Comparison of ENCODE assay signal across 10 cellular contexts in the genomic region with DNA sequence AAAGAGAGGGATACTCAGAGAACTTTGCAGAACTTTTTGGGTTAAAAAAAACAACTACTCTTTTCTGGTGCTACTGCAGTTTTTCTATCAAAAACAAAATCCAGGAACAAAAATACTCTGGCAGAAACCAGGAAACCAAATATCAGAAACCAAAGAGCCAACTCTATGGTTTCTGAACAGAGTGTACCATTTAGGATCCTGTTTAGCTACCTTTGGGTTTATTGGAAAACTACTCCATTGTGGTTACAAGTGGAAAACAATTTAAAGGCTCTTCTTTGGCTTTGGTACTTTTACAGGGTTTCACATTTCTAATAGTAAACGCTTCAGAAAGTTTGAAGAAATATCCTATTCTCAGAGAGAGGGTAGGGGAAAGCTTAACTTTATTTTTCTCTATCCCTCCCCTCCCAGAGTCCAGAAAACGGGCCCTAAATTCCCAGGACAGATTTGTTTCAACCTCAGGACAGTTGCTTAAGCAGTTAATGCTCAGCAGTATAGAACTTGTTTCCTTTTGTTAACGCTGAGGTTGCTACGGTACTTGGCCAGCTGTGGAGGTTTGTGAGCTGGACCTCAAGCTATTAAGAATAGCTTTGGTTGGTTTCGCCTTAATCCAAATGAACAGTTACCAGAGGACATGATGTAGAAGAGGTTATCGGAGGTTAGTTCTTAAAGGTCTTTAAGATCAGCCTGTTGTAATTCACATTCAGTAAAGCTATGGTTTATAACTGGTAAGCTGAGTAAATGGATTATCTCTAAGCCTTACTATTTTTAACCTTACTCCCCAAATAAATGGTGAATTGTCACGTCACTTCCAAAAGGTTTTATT. TPM values are rescaled to one million over a fixed set of nuclear protein-coding genes. Genes with fewer than 3 reads are reported as not detected.
DNase-seq lines count a peak whose midpoint lies in the region; ATAC-seq and TF ChIP-seq lines count a peak whose summit lies in the region.
"Had no signal": no experiment of that assay in that cellular context is flagged by ENCODE, and none has a peak within 500 bp of the region (broad histone marks: within the 10 kb centered on the region; RNA-seq: fewer than 3 reads in every experiment).

No MANE protein-coding gene starts in this region.

- DNase-seq in PC-9 (no peak), colonic mucosa (no peak), mucosa of descending colon (no peak), tibial artery (peak in 1 of 2 donors; percentile 21)
- no peak for DNase-seq in activated CD4-positive, alpha-beta T cell treated with anti-CD3 and anti-CD28 coated beads, Interleukin-2, amount 50 U/mL, for 48 hours
- DNase-seq: activated CD4-positive, alpha-beta memory T cell treated with anti-CD3 and anti-CD28 coated beads for 36 hours had no signal

- POLR2A ChIA-PET in PC-9 (lab: Charles Lee; ENCODE audit: unreplicated experiment): no interaction called here

- H3K27me3 ChIP-seq in PC-9 (ENCODE audit: insufficient read depth, low read depth) (no peaks in the 10 kb centered on the region), colonic mucosa (no peaks in the 10 kb centered on the region), tibial artery (no peaks in the 10 kb centered on the region)
- H3K27me3 ChIP-seq: SJSA1 had no signal

- H3K36me3 ChIP-seq in PC-9 (ENCODE audit: low read depth) (peaks cover 25% of the 10 kb centered on the region), colonic mucosa (no peaks in the 10 kb centered on the region), mucosa of descending colon (ENCODE audit: low read depth) (no peaks in the 10 kb centered on the region), tibial artery (peaks cover 0 to 7% (median 0%) of the 10 kb centered on the region in 3 donors)
- H3K36me3 ChIP-seq: SJSA1 had no signal

- peaks cover 100% of the 10 kb centered on the region for H3K79me2 ChIP-seq in PC-9 (ENCODE audit: low read depth)

- H4K20me1 ChIP-seq in PC-9 (ENCODE audit: insufficient read depth): peaks cover 89% of the 10 kb centered on the region

- H3K4me1 ChIP-seq in PC-9 (replicated peaks; ENCODE audit: insufficient read depth) (peaks cover 27% of the 10 kb centered on the region), colonic mucosa (peaks cover 5% of the 10 kb centered on the region), mucosa of descending colon (ENCODE audit: low read depth) (peaks cover 14% of the 10 kb centered on the region), tibial artery (peaks cover 0 to 92% (median 66%) of the 10 kb centered on the region in 4 donors)

- TF ChIP-seq CTCF in PC-9 (conservative IDR thresholded peaks at IDR 0.05) (no peak), colonic mucosa (IDR thresholded peaks at IDR 0.05) (no peak), mucosa of descending colon (IDR thresholded peaks at IDR 0.05) (no peak), tibial artery (IDR thresholded peaks at IDR 0.05) (no peak)

- H3K9ac ChIP-seq in colonic mucosa (ENCODE audit: low read depth in 2 of 2, low read length in 2 of 2): no peak overlapping the region

- H3K27ac ChIP-seq in PC-9: peak overlapping the region; percentile 20
- peak overlapping the region; percentile 6 for H3K27ac ChIP-seq in colonic mucosa
- peak overlapping the region; percentile 71 for H3K27ac ChIP-seq in tibial artery
- H3K27ac ChIP-seq: SJSA1 had no signal

- no peak overlapping the region for H2AFZ ChIP-seq in PC-9

- ATAC-seq in mucosa of descending colon (peak; percentile 31), GM19397 (IDR thresholded peaks at IDR 0.05; ENCODE audit: unreplicated experiment) (no peak), HG02973 (IDR thresholded peaks at IDR 0.05; ENCODE audit: unreplicated experiment) (no peak), HG03045 (IDR thresholded peaks at IDR 0.05; ENCODE audit: unreplicated experiment) (no peak)

- BruUV-seq in PC-9 (replicated peaks; lab: Mats Ljungman, UMichigan): no TSS peak

- H3K9me3 ChIP-seq in PC-9 (ENCODE audit: insufficient read depth, low read depth) (peaks cover 3% of the 10 kb centered on the region; the same call in 1 of the 2 replicates), colonic mucosa (no peaks in the 10 kb centered on the region), mucosa of descending colon (peaks cover 7% of the 10 kb centered on the region), tibial artery (peaks cover 0 to 8% (median 0%) of the 10 kb centered on the region in 3 donors)
- H3K9me3 ChIP-seq: SJSA1 had no signal

- H3K4me2 ChIP-seq in PC-9: 0 out of 2 replicates have a peak overlapping the region, but pooled peaks have one; percentile 4

- intact Hi-C loops in PC-9 (cut with micrococcal nuclease; ENCODE audit: unreplicated experiment): no loop called here
- intact Hi-C loops in colonic mucosa (cut with DNase I): no loop called here
- intact Hi-C loops in mucosa of descending colon (cut with DNase I, micrococcal nuclease): no loop called here
- intact Hi-C loops in tibial artery (cut with DNase I; ENCODE audit: low total_unique reads): loop anchor here (10.0 kb wide), 1 partner anchor 46 kb away; no protein-coding TSS in a partner anchor

- peaks cover 54% of the 10 kb centered on the region; the same call in 1 of the 2 replicates for H3F3A ChIP-seq in PC-9 (ENCODE audit: insufficient read depth, low read depth)

- CTCF ChIA-PET in PC-9 (lab: Charles Lee): no interaction called here

- no peaks in the 10 kb centered on the region for H3K9me2 ChIP-seq in PC-9 (ENCODE audit: insufficient read depth)

- H3K4me3 ChIP-seq in PC-9 (no peak overlapping the region), colonic mucosa (no peak overlapping the region), mucosa of descending colon (no peak overlapping the region), tibial artery (no peak overlapping the region)
- H3K4me3 ChIP-seq: SJSA1 had no signal

RNA-seq across cellular contexts. Expression of a gene that starts 47.9 kb away (rescaled TPM):
- 56.2 and 59.4 TPM in 2 replicates for total RNA-seq in PC-9 (2021)
- total RNA-seq in colonic mucosa: 10 to 100 TPM; 33.4 to 61.7 TPM
- total RNA-seq in mucosa of descending colon: 10 to 100 TPM; 52.4 to 60.4 (median 60.1) TPM

Comparison
In these comparisons a context has a peak if more than half of its experiments do, and no peak if none do; other contexts are left out.
1. H3K27ac ChIP-seq: peak in every context shown above with its lines; median percentile 71 in tibial artery; 20 in PC-9; 6 in colonic mucosa.